ENCODE assay signal across 15 cellular contexts in genomic region chr1:24387636-24388035, GRCh38.
"Had no signal": no experiment of that assay in that cellular context is flagged by ENCODE, and none has a peak within 500 bp of the region (broad histone marks: within the 10 kb centered on the region; RNA-seq: fewer than 3 reads in every experiment).

No MANE protein-coding gene starts in this region.

- H3K27ac ChIP-seq: gastrocnemius medialis, heart right ventricle, left lung, lower lobe of right lung, stomach, thoracic aorta, transverse colon had no signal

- DNase-seq: effector memory CD4-positive, alpha-beta T cell; gastrocnemius medialis; heart right ventricle; islet precursor cell; left lung; lower lobe of right lung; natural killer cell; right cardiac atrium; stimulated activated CD4-positive, alpha-beta T cell treated with anti-CD3 and anti-CD28 coated beads, Interleukin-4, amount 100 ng/mL, for 4 hours; stimulated activated naive CD4-positive, alpha-beta T cell; stomach; transverse colon had no signal

- H3K9me3 ChIP-seq: gastrocnemius medialis, heart right ventricle, left lung, lower lobe of right lung, stomach, thoracic aorta, transverse colon had no signal

- H3K27me3 ChIP-seq: gastrocnemius medialis, heart right ventricle, left lung, stomach, transverse colon had no signal

- FAIRE-seq: endometrium had no signal

- ATAC-seq: esophagus mucosa, gastrocnemius medialis, heart right ventricle, left lung, lower lobe of right lung, natural killer cell, right cardiac atrium had no signal

- H3K4me3 ChIP-seq: gastrocnemius medialis, heart right ventricle, left lung, lower lobe of right lung, stomach, thoracic aorta, transverse colon had no signal

- H3K36me3 ChIP-seq: gastrocnemius medialis, left lung, lower lobe of right lung, thoracic aorta, transverse colon had no signal
